In the genomic region with DNA sequence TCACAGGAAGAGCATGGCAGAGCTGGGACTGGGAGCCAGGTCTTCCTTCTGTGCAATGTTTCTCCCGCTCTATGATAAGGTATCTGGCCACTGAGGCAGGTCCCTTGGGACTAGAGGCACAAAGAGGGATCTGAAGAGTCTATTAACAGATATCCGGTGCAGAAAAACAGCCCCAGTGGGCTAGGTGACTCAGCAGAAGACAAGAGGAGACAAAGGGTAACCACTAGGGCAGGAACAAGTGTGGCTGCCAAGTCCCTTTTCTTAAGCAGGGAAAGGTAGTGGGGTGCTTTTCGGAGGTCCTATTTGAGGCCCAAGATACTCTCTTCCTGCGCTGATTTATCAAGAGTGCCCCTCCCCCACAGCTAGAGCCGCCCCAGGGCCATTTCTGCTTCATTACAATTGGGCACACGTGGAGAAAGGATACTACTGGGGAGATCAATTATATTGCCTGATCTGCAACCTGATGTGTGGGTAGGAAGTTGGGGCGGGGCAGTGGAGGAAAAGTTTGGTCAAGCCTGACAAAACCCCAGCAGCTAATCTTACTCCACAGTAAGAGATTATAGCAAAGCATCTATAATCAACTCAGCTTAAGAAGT, we compare ENCODE assay signal across 16 cellular contexts. TPM values are rescaled to one million over a fixed set of nuclear protein-coding genes. Genes with fewer than 3 reads are reported as not detected.
A peak's percentile ranks its signal among the peaks of the same experiment; 100 is the strongest.
DNase-seq lines count a peak whose midpoint lies in the region; ATAC-seq and TF ChIP-seq lines count a peak whose summit lies in the region.
"Had no signal": no experiment of that assay in that cellular context is flagged by ENCODE, and none has a peak within 500 bp of the region (broad histone marks: within the 10 kb centered on the region; RNA-seq: fewer than 3 reads in every experiment).

A gene with protein sequence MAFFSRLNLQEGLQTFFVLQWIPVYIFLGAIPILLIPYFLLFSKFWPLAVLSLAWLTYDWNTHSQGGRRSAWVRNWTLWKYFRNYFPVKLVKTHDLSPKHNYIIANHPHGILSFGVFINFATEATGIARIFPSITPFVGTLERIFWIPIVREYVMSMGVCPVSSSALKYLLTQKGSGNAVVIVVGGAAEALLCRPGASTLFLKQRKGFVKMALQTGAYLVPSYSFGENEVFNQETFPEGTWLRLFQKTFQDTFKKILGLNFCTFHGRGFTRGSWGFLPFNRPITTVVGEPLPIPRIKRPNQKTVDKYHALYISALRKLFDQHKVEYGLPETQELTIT (plus strand): TSS at position 546 of the 596 bp plus-strand sequence. CDS start 100 bp downstream, outside the sequence.

- no peak within 1 kb of the TSS for H3K27ac ChIP-seq in left ventricle myocardium inferior (replicated peaks)
- H3K27ac ChIP-seq: tibial nerve had no signal

- ATAC-seq in GM18873 (IDR thresholded peaks at IDR 0.05; ENCODE audit: low FRiP score, unreplicated experiment) = peak; percentile 62
- peak; percentile 69 for ATAC-seq in HG02759 (IDR thresholded peaks at IDR 0.05; ENCODE audit: unreplicated experiment)
- ATAC-seq: activated CD4-positive, CD25-positive, alpha-beta regulatory T cell treated with anti-CD3 and anti-CD28 coated beads, Interleukin-2, amount 50 U/mL, for 24 hours had no signal

- H3K36me3 ChIP-seq in BE2C (no peaks in the 10 kb centered on the region), left ventricle myocardium inferior (no peaks in the 10 kb centered on the region)
- H3K36me3 ChIP-seq: tibial nerve had no signal

- TF ChIP-seq CTCF in BE2C (IDR thresholded peaks at IDR 0.05; ENCODE audit: low read depth, low read length) = no peak
- TF ChIP-seq CTCF in left ventricle myocardium inferior (IDR thresholded peaks at IDR 0.05; ENCODE audit: borderline replicate concordance) = no peak

- no peaks in the 10 kb centered on the region for H3K4me1 ChIP-seq in BE2C
- H3K4me1 ChIP-seq in left ventricle myocardium inferior = no peaks in the 10 kb centered on the region
- H3K4me1 ChIP-seq: tibial nerve had no signal

- TF ChIP-seq POLR2A in erythroblast (IDR thresholded peaks at IDR 0.05; ENCODE audit: low read length) = no peak

- no peak within 1 kb of the TSS for H3K4me3 ChIP-seq in BE2C (ENCODE audit: low read depth, low read length)
- no peak within 1 kb of the TSS for H3K4me3 ChIP-seq in left ventricle myocardium inferior
- H3K4me3 ChIP-seq: tibial nerve had no signal

- H3K27me3 ChIP-seq in BE2C = no peaks in the 10 kb centered on the region
- H3K27me3 ChIP-seq in left ventricle myocardium inferior (ENCODE audit: low read depth) = no peaks in the 10 kb centered on the region
- H3K27me3 ChIP-seq: tibial nerve had no signal

- H3K9me3 ChIP-seq in BE2C = no peaks in the 10 kb centered on the region
- no peaks in the 10 kb centered on the region for H3K9me3 ChIP-seq in left ventricle myocardium inferior (replicated peaks)
- H3K9me3 ChIP-seq: tibial nerve had no signal

- intact Hi-C loops in left ventricle myocardium inferior (cut with micrococcal nuclease) = no loop called here

- DNase-seq in BE2C (peak; percentile 25), NCI-H1436 treated with DMSO at 0.1 percent for 48 hours (lab: John Stamatoyannopoulos, UW) (peak; percentile 87), erythroblast (lab: John Stamatoyannopoulos, UW) (no peak), left ventricle myocardium inferior (no peak), NCI-H526 (lab: John Stamatoyannopoulos, UW) (no peak)
- DNase-seq in activated T-cell treated with anti-CD3 and anti-CD28 coated beads, Interleukin-2, amount 50 U/mL, for 48 hours = no peak
- DNase-seq: immature natural killer cell; nephron progenitor cell; stimulated activated CD4-positive, alpha-beta T cell treated with anti-CD3 and anti-CD28 coated beads, Interleukin-4, amount 100 ng/mL, for 1 hour had no signal

RNA-seq across cellular contexts. Expression of the gene that starts here (rescaled TPM):
- polyA plus RNA-seq in BE2C (2012; ENCODE audit: insufficient read depth, insufficient read length, low read depth) = not detected
- total RNA-seq in left ventricle myocardium inferior = not detected
- total RNA-seq: endothelial cell of umbilical vein, tibial nerve had no signal
- polyA plus RNA-seq: adipose tissue, BJ, endothelial cell of umbilical vein, immature natural killer cell had no signal

Comparison
In these comparisons a context has a peak if more than half of its experiments do, and no peak if none do; other contexts are left out.
1. DNase-seq: peak in BE2C (single experiment) and NCI-H1436 treated with DMSO at 0.1 percent for 48 hours (single experiment); none in erythroblast (0 of 2), activated T-cell treated with anti-CD3 and anti-CD28 coated beads, Interleukin-2, amount 50 U/mL, for 48 hours (0 of 2), left ventricle myocardium inferior (single experiment) and NCI-H526 (0 of 2).